ENCODE assay signal across 2 cellular contexts in the genomic region with DNA sequence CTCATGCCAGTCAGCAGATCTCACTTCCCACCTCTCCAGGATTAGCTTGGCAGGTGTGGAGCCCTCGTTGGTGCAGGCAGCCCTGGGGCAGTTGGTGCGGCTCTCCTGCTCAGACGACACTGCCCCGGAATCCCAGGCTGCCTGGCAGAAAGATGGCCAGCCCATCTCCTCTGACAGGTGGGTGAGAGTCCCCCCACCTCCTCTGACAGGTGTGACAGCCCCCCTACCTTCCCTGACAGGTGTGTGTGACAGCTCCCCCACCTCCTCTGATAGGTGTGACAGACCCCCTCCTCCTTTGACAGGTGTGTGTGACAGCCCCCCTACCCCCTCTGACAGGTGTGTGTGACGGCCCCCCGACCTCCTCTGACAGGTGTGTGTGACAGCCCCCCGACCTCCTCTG.
TF ChIP-seq lines count a peak whose summit lies in the region.

No MANE protein-coding gene starts in this region.

TF ChIP-seq in SK-N-SH, 30 proteins besides CTCF, POLR2A, EP300 and RAD21 (continued from another document):
- TF ChIP-seq, protein P1, sequence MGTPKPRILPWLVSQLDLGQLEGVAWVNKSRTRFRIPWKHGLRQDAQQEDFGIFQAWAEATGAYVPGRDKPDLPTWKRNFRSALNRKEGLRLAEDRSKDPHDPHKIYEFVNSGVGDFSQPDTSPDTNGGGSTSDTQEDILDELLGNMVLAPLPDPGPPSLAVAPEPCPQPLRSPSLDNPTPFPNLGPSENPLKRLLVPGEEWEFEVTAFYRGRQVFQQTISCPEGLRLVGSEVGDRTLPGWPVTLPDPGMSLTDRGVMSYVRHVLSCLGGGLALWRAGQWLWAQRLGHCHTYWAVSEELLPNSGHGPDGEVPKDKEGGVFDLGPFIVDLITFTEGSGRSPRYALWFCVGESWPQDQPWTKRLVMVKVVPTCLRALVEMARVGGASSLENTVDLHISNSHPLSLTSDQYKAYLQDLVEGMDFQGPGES (IDR thresholded peaks at IDR 0.05; ENCODE audit: low read depth, low read length) = no peak
- no peak for TF ChIP-seq JUND (IDR thresholded peaks at IDR 0.05)
- TF ChIP-seq FOSL2 (IDR thresholded peaks at IDR 0.05; ENCODE audit: borderline replicate concordance, low read depth) = no peak

TF ChIP-seq in SK-N-SH treated with all-trans-retinoic acid at 6 μM for 48 hours, 23 proteins besides CTCF, POLR2A, EP300 and RAD21 (continued from another document):
- no peak for TF ChIP-seq CREB5 (CRISPR knock-in tag; IDR thresholded peaks at IDR 0.05; ENCODE audit: low read depth)
- TF ChIP-seq TCF4 (CRISPR knock-in tag; IDR thresholded peaks at IDR 0.05; ENCODE audit: borderline replicate concordance) = no peak
- no peak for TF ChIP-seq ZFP30 (CRISPR knock-in tag; IDR thresholded peaks at IDR 0.05)
TF ChIP-seq in SK-N-SH treated with all-trans-retinoic acid at 6 μM for 48 hours: peak in this region for 0.
